ENCODE assay signal across 23 cellular contexts in genomic region chr14:31181271-31181670, GRCh38.
"Had no signal": no experiment of that assay in that cellular context is flagged by ENCODE, and none has a peak within 500 bp of the region (broad histone marks: within the 10 kb centered on the region; RNA-seq: fewer than 3 reads in every experiment).

No MANE protein-coding gene starts in this region.

- H3K27me3 Mint-ChIP-seq: activated CD8-positive, alpha-beta memory T cell treated with anti-CD3 and anti-CD28 coated beads, Interleukin-2, amount 10 ng/mL, durations not matched to agents 7 days and 5 days had no signal

- H3K9me3 Mint-ChIP-seq: activated naive CD4-positive, alpha-beta T cell treated with anti-CD3 and anti-CD28 coated beads, Interleukin-2, amount 50 U/mL, for 72 hours; activated T-cell treated with anti-CD3 and anti-CD28 coated beads, Interleukin-2, amount 50 U/mL, for 4 hours had no signal

- H3K4me2 ChIP-seq: SK-N-SH had no signal

- H3K4me3 ChIP-seq: cardiac muscle cell, Peyer's patch, SJCRH30 had no signal

- ATAC-seq: activated CD4-positive, CD25-positive, alpha-beta regulatory T cell treated with anti-CD3 and anti-CD28 coated beads, Interleukin-2, amount 50 U/mL, for 24 hours; activated CD8-positive, alpha-beta memory T cell treated with anti-CD3 and anti-CD28 coated beads, Interleukin-2, amount 10 ng/mL, durations not matched to agents 7 days and 5 days; activated naive CD4-positive, alpha-beta T cell treated with anti-CD3 and anti-CD28 coated beads, Interleukin-2, amount 50 U/mL, for 72 hours; activated T-cell treated with anti-CD3 and anti-CD28 coated beads, Interleukin-2, amount 50 U/mL, for 4 hours had no signal

- H3K9me2 ChIP-seq: SK-N-SH had no signal

- H3K27me3 ChIP-seq: brain microvascular endothelial cell, cardiac muscle cell, Peyer's patch, SJCRH30 had no signal

- H3K27ac Mint-ChIP-seq: activated CD8-positive, alpha-beta memory T cell treated with anti-CD3 and anti-CD28 coated beads, Interleukin-2, amount 10 ng/mL, durations not matched to agents 7 days and 5 days; activated naive CD4-positive, alpha-beta T cell treated with anti-CD3 and anti-CD28 coated beads, Interleukin-2, amount 50 U/mL, for 72 hours had no signal

- H3K4me1 ChIP-seq: Peyer's patch, SJCRH30 had no signal

- H3K27ac ChIP-seq: brain microvascular endothelial cell, cardiac muscle cell, Peyer's patch, RWPE1, SJCRH30 had no signal

- DNase-seq: activated CD4-positive, alpha-beta T cell treated with anti-CD3 and anti-CD28 coated beads for 4 hours; activated CD4-positive, alpha-beta T cell treated with anti-CD3 and anti-CD28 coated beads, Interleukin-2, amount 50 U/mL, for 48 hours; activated CD8-positive, alpha-beta memory T cell treated with anti-CD3 and anti-CD28 coated beads, Interleukin-2, amount 10 ng/mL, durations not matched to agents 7 days and 5 days; activated effector memory CD4-positive, alpha-beta T cell treated with anti-CD3 and anti-CD28 coated beads, Interleukin-2, amount 50 U/mL, for 16 hours; activated naive CD4-positive, alpha-beta T cell treated with Interleukin-2 at 50 U/mL for 16 hours; activated T-cell treated with anti-CD3 and anti-CD28 coated beads, Interleukin-2, amount 50 U/mL, for 4 hours; brain microvascular endothelial cell; Kasumi-1; NCI-H1694; NCI-H2029; NCI-H345; NCI-H510A; NCI-H526 treated with DMSO at 0.1 percent for 48 hours; NCI-H82; OCI-M1; Peyer's patch; Right ventricle myocardium superior; SJCRH30; SK-N-SH had no signal

- H3K4me1 Mint-ChIP-seq: activated CD8-positive, alpha-beta memory T cell treated with anti-CD3 and anti-CD28 coated beads, Interleukin-2, amount 10 ng/mL, durations not matched to agents 7 days and 5 days had no signal

- H3K4me3 Mint-ChIP-seq: activated CD8-positive, alpha-beta memory T cell treated with anti-CD3 and anti-CD28 coated beads, Interleukin-2, amount 10 ng/mL, durations not matched to agents 7 days and 5 days; activated T-cell treated with anti-CD3 and anti-CD28 coated beads, Interleukin-2, amount 50 U/mL, for 4 hours had no signal
